ENCODE assay signal across 9 cellular contexts in the genomic region with DNA sequence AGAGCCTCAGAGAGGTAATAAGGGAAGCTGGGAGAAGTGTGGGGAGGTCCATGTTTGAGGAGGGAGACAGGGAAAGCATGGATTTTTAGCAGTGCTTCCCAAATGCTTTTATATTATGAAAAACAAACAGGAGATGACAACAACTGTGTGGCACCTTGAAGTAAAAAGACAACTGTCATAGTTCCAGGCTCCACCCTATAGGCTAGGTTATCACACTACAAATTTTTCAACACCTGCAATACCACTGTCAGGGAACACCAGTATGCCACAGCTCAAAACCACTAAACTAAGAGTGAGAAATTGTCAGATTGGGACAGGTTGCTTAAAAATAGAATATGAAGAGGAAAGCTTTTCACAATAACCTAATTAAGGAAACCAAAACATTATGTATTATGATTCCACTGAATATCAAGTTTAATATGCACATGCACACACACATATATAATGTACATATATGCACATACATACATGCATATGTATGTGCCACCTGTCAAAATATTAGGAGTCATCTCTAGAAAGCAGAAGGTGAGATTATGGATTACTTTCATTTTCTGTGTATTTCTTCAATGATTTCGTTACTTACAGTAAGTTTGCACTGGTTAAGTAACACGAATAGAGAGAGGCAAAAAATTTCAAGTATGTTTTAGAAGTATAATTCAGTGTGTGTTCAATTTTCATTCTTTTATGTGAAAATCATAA.
A peak's percentile ranks its signal among the peaks of the same experiment; 100 is the strongest.
DNase-seq lines count a peak whose midpoint lies in the region; ATAC-seq, FAIRE-seq and TF ChIP-seq lines count a peak whose summit lies in the region.
"Had no signal": no experiment of that assay in that cellular context is flagged by ENCODE, and none has a peak within 500 bp of the region (broad histone marks: within the 10 kb centered on the region; RNA-seq: fewer than 3 reads in every experiment).

No MANE protein-coding gene starts in this region.

- H4K20me1 ChIP-seq in GM23248 (ENCODE audit: insufficient read depth): no peaks in the 10 kb centered on the region
- no peaks in the 10 kb centered on the region for H4K20me1 ChIP-seq in KMS-11 (ENCODE audit: insufficient read depth)

- no peaks in the 10 kb centered on the region for H3K9me3 ChIP-seq in GM23248 (ENCODE audit: low read depth)
- H3K9me3 ChIP-seq in naive thymus-derived CD4-positive, alpha-beta T cell (ENCODE audit: control insufficient read depth in 2 of 3, low read length in 3 of 3): peaks cover 0 to 6% (median 0%) of the 10 kb centered on the region in 3 experiments
- H3K9me3 ChIP-seq in stomach: no peaks in the 10 kb centered on the region

- H3K9ac ChIP-seq in GM23248 (peak overlapping the region; percentile 70), KMS-11 (no peak overlapping the region)

- TF ChIP-seq CTCF in KMS-11 (conservative IDR thresholded peaks at IDR 0.05; ENCODE audit: low read depth, low read length) (no peak), D721Med (IDR thresholded peaks at IDR 0.05; ENCODE audit: insufficient read depth, missing control alignments) (no peak), stomach (IDR thresholded peaks at IDR 0.05) (no peak)

- peaks cover 23% of the 10 kb centered on the region for H3K4me1 ChIP-seq in GM23248 (ENCODE audit: insufficient read depth)
- peaks cover 30% of the 10 kb centered on the region for H3K4me1 ChIP-seq in KMS-11 (ENCODE audit: low read depth, poor library complexity, severe bottlenecking)
- peaks cover 12 to 15% of the 10 kb centered on the region in 2 donors for H3K4me1 ChIP-seq in naive thymus-derived CD4-positive, alpha-beta T cell (ENCODE audit: control insufficient read depth in 2 of 2, insufficient read depth in 2 of 2, low read length in 2 of 2)
- peaks cover 0 to 23% (median 13%) of the 10 kb centered on the region in 4 donors for H3K4me1 ChIP-seq in stomach

- peak; percentile 93 for ATAC-seq in GM18861 (IDR thresholded peaks at IDR 0.05; ENCODE audit: unreplicated experiment)
- peak; percentile 62 for ATAC-seq in naive thymus-derived CD4-positive, alpha-beta T cell

- no peaks in the 10 kb centered on the region for H3K27me3 Mint-ChIP-seq in naive thymus-derived CD4-positive, alpha-beta T cell

- CTCF ChIA-PET in naive thymus-derived CD4-positive, alpha-beta T cell (lab: Charles Lee): no interaction called here

- DNase-seq in GM23248 (peak; percentile 21), D721Med (ENCODE audit: insufficient read length, low spot score) (no peak), stomach (no peak), NCI-H1417 treated with DMSO at 0.1 percent for 48 hours (lab: John Stamatoyannopoulos, UW) (no peak), foreskin melanocyte (no peak)
- DNase-seq in naive thymus-derived CD4-positive, alpha-beta T cell: peak in 5 of 9 donors; percentile 6 to 26 (median 18)
- DNase-seq: amniotic stem cell had no signal

- peak overlapping the region; percentile 67 to 91 (median 84) for H3K4me3 Mint-ChIP-seq in naive thymus-derived CD4-positive, alpha-beta T cell

- H3K4me2 ChIP-seq in GM23248 (ENCODE audit: unreplicated experiment): peak overlapping the region; percentile 98
- peak overlapping the region; percentile 87 for H3K4me2 ChIP-seq in KMS-11

- peak overlapping the region; percentile 76 for H2AFZ ChIP-seq in GM23248
- H2AFZ ChIP-seq in KMS-11 (ENCODE audit: low read depth): no peak overlapping the region

- H3K9me2 ChIP-seq in GM23248 (ENCODE audit: insufficient read depth): no peaks in the 10 kb centered on the region

- H3K79me2 ChIP-seq in GM23248 (ENCODE audit: insufficient read depth): peaks cover 8% of the 10 kb centered on the region; the same call in 1 of the 2 replicates
- no peaks in the 10 kb centered on the region for H3K79me2 ChIP-seq in KMS-11 (ENCODE audit: insufficient read depth, low read depth)

- no peak for TF ChIP-seq EP300 in stomach (IDR thresholded peaks at IDR 0.05)

- no peaks in the 10 kb centered on the region for H3K36me3 ChIP-seq in GM23248 (ENCODE audit: low read depth)
- H3K36me3 ChIP-seq in KMS-11 (ENCODE audit: insufficient read depth): no peaks in the 10 kb centered on the region
- no peaks in the 10 kb centered on the region for H3K36me3 ChIP-seq in naive thymus-derived CD4-positive, alpha-beta T cell (ENCODE audit: control insufficient read depth in 2 of 3, insufficient read depth in 3 of 3, low read length in 3 of 3)
- H3K36me3 ChIP-seq in stomach: no peaks in the 10 kb centered on the region

- no peaks in the 10 kb centered on the region for H3K27me3 ChIP-seq in GM23248 (replicated peaks; ENCODE audit: insufficient read depth)
- no peaks in the 10 kb centered on the region for H3K27me3 ChIP-seq in KMS-11 (ENCODE audit: insufficient read depth, low read depth)
- no peaks in the 10 kb centered on the region for H3K27me3 ChIP-seq in naive thymus-derived CD4-positive, alpha-beta T cell (ENCODE audit: control insufficient read depth in 2 of 2, insufficient read depth in 2 of 2, low read length in 2 of 2)
- H3K27me3 ChIP-seq in stomach: no peaks in the 10 kb centered on the region

- H3K4me3 ChIP-seq in GM23248: peak overlapping the region; percentile 68
- no peak overlapping the region for H3K4me3 ChIP-seq in KMS-11 (IDR thresholded peaks at IDR 0.05; ENCODE audit: insufficient read depth, low read depth, low read length)
- H3K4me3 ChIP-seq in naive thymus-derived CD4-positive, alpha-beta T cell (ENCODE audit: low read length): peak overlapping the region; percentile 30
- no peak overlapping the region for H3K4me3 ChIP-seq in stomach

- POLR2A ChIA-PET in naive thymus-derived CD4-positive, alpha-beta T cell (lab: Charles Lee): no interaction called here

- peak overlapping the region; percentile 19 for H3K27ac ChIP-seq in GM23248
- peak overlapping the region; percentile 32; the same call in 1 of the 2 replicates for H3K27ac ChIP-seq in KMS-11
- peak overlapping the region; percentile 45 for H3K27ac ChIP-seq in naive thymus-derived CD4-positive, alpha-beta T cell (ENCODE audit: low read depth, low read length)
- H3K27ac ChIP-seq in stomach: no peak overlapping the region

- 6 to 9% methylated on average over 2 of the region's 2 CpGs for WGBS in GM23248 (ENCODE audit: low coverage in 1 of 2, low lambda C conversion rate in 2 of 2, missing lambda C conversion rate in 2 of 2), 2 experiments
- WGBS in stomach, 5 donors: 50 to 60% (median 50%) methylated on average over 2 of the region's 2 CpGs

- TF ChIP-seq POLR2A in stomach (IDR thresholded peaks at IDR 0.05): no peak

- no peak for FAIRE-seq in D721Med (lab: Jason Lieb, UNC)

- intact Hi-C loops in naive thymus-derived CD4-positive, alpha-beta T cell (cut with micrococcal nuclease): loop anchor here (1.0 to 5.0 kb wide), 8 partner anchors 18 to 522 kb away; a partner anchor contains a TSS
- intact Hi-C loops in stomach (cut with DNase I; ENCODE audit: low total_unique reads): no loop called here

- no peaks in the 10 kb centered on the region for H3F3A ChIP-seq in GM23248 (ENCODE audit: insufficient read depth)

- H3K4me1 Mint-ChIP-seq in naive thymus-derived CD4-positive, alpha-beta T cell: peaks cover 15 to 46% (median 28%) of the 10 kb centered on the region in 7 donors

- H3K9me3 Mint-ChIP-seq in naive thymus-derived CD4-positive, alpha-beta T cell: peaks cover 0 to 18% (median 8%) of the 10 kb centered on the region in 11 donors

- peaks cover 4 to 11% (median 6%) of the 10 kb centered on the region in 5 donors for H3K36me3 Mint-ChIP-seq in naive thymus-derived CD4-positive, alpha-beta T cell

- peak overlapping the region; percentile 74 to 93 (median 90) for H3K27ac Mint-ChIP-seq in naive thymus-derived CD4-positive, alpha-beta T cell

- in situ Hi-C loops in GM23248 (cut with MboI): no loop called here

Comparison
In these comparisons a context has a peak if more than half of its experiments do, and no peak if none do; other contexts are left out.
1. DNase-seq: peak in GM23248 (single experiment) and naive thymus-derived CD4-positive, alpha-beta T cell (5 of 9); none in D721Med (single experiment), stomach (single experiment), NCI-H1417 treated with DMSO at 0.1 percent for 48 hours (single experiment) and foreskin melanocyte (single experiment).
2. H3K27ac ChIP-seq: peak in GM23248 (single experiment), KMS-11 (single experiment) and naive thymus-derived CD4-positive, alpha-beta T cell (single experiment); none in stomach (0 of 5).
3. H3K4me3 ChIP-seq: peak in GM23248 (single experiment) and naive thymus-derived CD4-positive, alpha-beta T cell (single experiment); none in KMS-11 (single experiment) and stomach (0 of 4).